ENCODE assay signal across 26 cellular contexts in the genomic region with DNA sequence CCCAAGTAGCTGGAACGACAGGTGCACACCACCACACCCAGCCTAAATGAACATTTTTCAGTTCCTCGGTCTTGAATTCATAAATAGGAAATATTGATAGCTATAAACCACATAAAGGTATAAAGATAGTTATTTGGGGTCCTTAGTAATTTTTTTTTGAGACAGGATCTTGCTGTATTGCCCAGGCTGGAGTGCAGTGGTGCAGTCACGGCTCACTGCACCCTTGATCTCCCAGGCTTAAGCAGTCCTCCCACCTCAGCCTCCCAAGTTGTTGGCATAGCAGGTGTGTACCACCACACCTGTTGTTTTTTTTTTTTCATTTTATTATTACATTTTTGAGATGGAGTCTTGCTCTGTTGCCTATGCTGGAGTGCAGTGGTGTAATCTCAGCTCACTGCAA. TPM values are rescaled to one million over a fixed set of nuclear protein-coding genes. Genes with fewer than 3 reads are reported as not detected.
DNase-seq lines count a peak whose midpoint lies in the region; ATAC-seq, FAIRE-seq and TF ChIP-seq lines count a peak whose summit lies in the region.
"Had no signal": no experiment of that assay in that cellular context is flagged by ENCODE, and none has a peak within 500 bp of the region (broad histone marks: within the 10 kb centered on the region; RNA-seq: fewer than 3 reads in every experiment).

No MANE protein-coding gene starts in this region.

- H3K9me3 ChIP-seq in T-helper 17 cell (ENCODE audit: control insufficient read depth, low read length, poor library complexity, severe bottlenecking), result no peaks in the 10 kb centered on the region
- no peaks in the 10 kb centered on the region for H3K9me3 ChIP-seq in esophagus muscularis mucosa
- no peaks in the 10 kb centered on the region for H3K9me3 ChIP-seq in tibial artery
- H3K9me3 ChIP-seq: Peyer's patch, SK-N-SH had no signal

- 95% methylated on average over 3 of the region's 3 CpGs for WGBS in esophagus muscularis mucosa

- H3K27ac ChIP-seq in C4-2B, result peak overlapping the region; percentile 80
- peak overlapping the region in 2 of 4 donors; percentile 77 to 79 for H3K27ac ChIP-seq in esophagus muscularis mucosa (replicated peaks in 1 of 4)
- H3K27ac ChIP-seq in tibial artery, result peak overlapping the region; percentile 77 to 91

- no peak for TF ChIP-seq POLR2A in esophagus muscularis mucosa (IDR thresholded peaks at IDR 0.05; ENCODE audit: low read depth)
- no peak for TF ChIP-seq POLR2A in GM12891 (IDR thresholded peaks at IDR 0.05; ENCODE audit: low read depth, low read length)

- no peaks in the 10 kb centered on the region for H3K27me3 ChIP-seq in esophagus muscularis mucosa
- no peaks in the 10 kb centered on the region for H3K27me3 ChIP-seq in tibial artery
- H3K27me3 ChIP-seq: BLaER1 treated with 17β-estradiol and CSF1 and Interleukin-3, amounts not matched to agents 10 nM and 100 nM; Peyer's patch had no signal

- H3K4me1 ChIP-seq in esophagus muscularis mucosa (peaks cover 16 to 46% (median 39%) of the 10 kb centered on the region in 4 donors), tibial artery (peaks cover 0 to 48% (median 27%) of the 10 kb centered on the region in 4 donors)

- H3K4me3 ChIP-seq in esophagus muscularis mucosa (no peak overlapping the region), tibial artery (no peak overlapping the region)
- H3K4me3 ChIP-seq: BLaER1 treated with 17β-estradiol and CSF1 and Interleukin-3, amounts not matched to agents 10 nM and 100 nM; Peyer's patch had no signal

- H3K36me3 Mint-ChIP-seq in T-helper 17 cell (ENCODE audit: low read depth), result peaks cover 5% of the 10 kb centered on the region

- TF ChIP-seq CTCF in C4-2B (conservative IDR thresholded peaks at IDR 0.05), result no peak
- TF ChIP-seq CTCF in esophagus muscularis mucosa (IDR thresholded peaks at IDR 0.05), result no peak
- TF ChIP-seq CTCF in tibial artery (IDR thresholded peaks at IDR 0.05), result no peak

- H3K4me1 Mint-ChIP-seq in T-helper 17 cell, result peaks cover 24% of the 10 kb centered on the region

- H3K27ac Mint-ChIP-seq in T-helper 17 cell, result peak overlapping the region; percentile 61

- H3K27me3 Mint-ChIP-seq in T-helper 17 cell, result no peaks in the 10 kb centered on the region
- H3K27me3 Mint-ChIP-seq: CD4-positive, alpha-beta memory T cell; IgD-negative memory B cell had no signal

- intact Hi-C loops in esophagus muscularis mucosa (cut with DNase I), result no loop called here
- intact Hi-C loops in tibial artery (cut with DNase I; ENCODE audit: low total_unique reads), result no loop called here

- no peak for TF ChIP-seq EP300 in esophagus muscularis mucosa (IDR thresholded peaks at IDR 0.05)

- H3K4me3 Mint-ChIP-seq in T-helper 17 cell, result no peak overlapping the region
- H3K4me3 Mint-ChIP-seq: CD4-positive, alpha-beta memory T cell had no signal

- no peaks in the 10 kb centered on the region for H3K36me3 ChIP-seq in esophagus muscularis mucosa
- H3K36me3 ChIP-seq in tibial artery, result no peaks in the 10 kb centered on the region
- H3K36me3 ChIP-seq: Peyer's patch had no signal

- FAIRE-seq in GM12891 (lab: Jason Lieb, UNC), result no peak
- FAIRE-seq: A204.1, G401.6, H1 had no signal

- DNase-seq in T-helper 17 cell (no peak), esophagus muscularis mucosa (ENCODE audit: extremely low spot score) (peak; percentile 17), tibial artery (no peak), SHP77 (lab: John Stamatoyannopoulos, UW) (no peak), SKM-1 treated with dmso at 0.1 percent for 144 hours (lab: John Stamatoyannopoulos, UW; ENCODE audit: unreplicated experiment) (no peak), GM12891 (ENCODE audit: insufficient read length, low spot score) (no peak)
- DNase-seq: AML-193; CD4-positive, alpha-beta memory T cell; COR-L47; HCEC 1CT; NCI-H1092; NCI-H1417 treated with DMSO at 0.1 percent for 48 hours; NCI-H1694 treated with DMSO at 0.1 percent for 48 hours; NCI-H2081; NCI-H2227 treated with DMSO at 0.1 percent for 48 hours; NCI-H510A; NCI-H69; SK-N-SH had no signal

- no peak for ATAC-seq in T-helper 17 cell

TF ChIP-seq in GM12891, 5 proteins besides CTCF, POLR2A, EP300 and RAD21:
- TF ChIP-seq PAX5 (IDR thresholded peaks at IDR 0.05; ENCODE audit: insufficient read depth, low read length, severe bottlenecking) (no peak), POU2F2 (IDR thresholded peaks at IDR 0.05; ENCODE audit: low read depth, low read length) (no peak), TAF1 (IDR thresholded peaks at IDR 0.05; ENCODE audit: low read depth, low read length) (no peak), POLR2AphosphoS5 (IDR thresholded peaks at IDR 0.05; ENCODE audit: low read depth, low read length) (no peak), SPI1 (IDR thresholded peaks at IDR 0.05; ENCODE audit: low read depth, low read length) (no peak)

RNA-seq across cellular contexts. Expression of a gene that starts 3.7 kb away (rescaled TPM):
- total RNA-seq in T-helper 17 cell (100 to 1,000 TPM; 207 to 266 TPM), esophagus muscularis mucosa (10 to 100 TPM; 42.8 to 56.4 (median 51.4) TPM)
- 11.2 TPM for polyA plus RNA-seq in GM12891 (2012; ENCODE audit: low read depth, missing spikeins)

RNA-seq across cellular contexts. Expression of a gene that starts 55.6 kb away (rescaled TPM):
- total RNA-seq in T-helper 17 cell, result under 1 TPM; 0.47 to 0.50 TPM
- total RNA-seq in esophagus muscularis mucosa, result 10 to 100 TPM; 11.9 to 22.4 (median 15.9) TPM
- polyA plus RNA-seq in GM12891 (2012; ENCODE audit: low read depth, missing spikeins), result 0.33 TPM
- total RNA-seq: OCI-LY7 had no signal

Comparison
In these comparisons a context has a peak if more than half of its experiments do, and no peak if none do; other contexts are left out.
1. RNA of a gene that starts 55.6 kb away (total RNA-seq): 11.9 to 22.4 TPM in esophagus muscularis mucosa; 0.47 to 0.50 TPM in T-helper 17 cell; every median in the first group is over 4 times any median in the second.